13 cellular contexts compared by ENCODE assay signal in genomic region chr3:49416867-49417266, GRCh38. TPM values are rescaled to one million over a fixed set of nuclear protein-coding genes. Genes with fewer than 3 reads are reported as not detected.
DNase-seq lines count a peak whose midpoint lies in the region; ATAC-seq and TF ChIP-seq lines count a peak whose summit lies in the region.
"Had no signal": no experiment of that assay in that cellular context is flagged by ENCODE, and none has a peak within 500 bp of the region (broad histone marks: within the 10 kb centered on the region; RNA-seq: fewer than 3 reads in every experiment).

No MANE protein-coding gene starts in this region.

- no peaks in the 10 kb centered on the region for H3K9me3 ChIP-seq in Caco-2
- H3K9me3 ChIP-seq in Loucy (ENCODE audit: insufficient read depth, low read depth, low read length) = no peaks in the 10 kb centered on the region
- no peaks in the 10 kb centered on the region for H3K9me3 ChIP-seq in neutrophil
- H3K9me3 ChIP-seq in WERI-Rb-1 (ENCODE audit: severe bottlenecking) = no peaks in the 10 kb centered on the region

- no peak for DNase-seq in Caco-2
- DNase-seq in central memory CD8-positive, alpha-beta T cell (ENCODE audit: low spot score in 2 of 2) = no peak
- no peak for DNase-seq in Calu3
- no peak for DNase-seq in WERI-Rb-1
- no peak for DNase-seq in putamen (ENCODE audit: low spot score)
- DNase-seq in hepatic stellate cell (ENCODE audit: low spot score) = no peak
- DNase-seq: cerebellar nuclear complex, DMS153, foreskin keratinocyte, NCI-H1092 treated with DMSO at 0.1 percent for 48 hours, retina had no signal

- H3K79me2 ChIP-seq in Loucy (ENCODE audit: insufficient read depth, low read length) = peaks cover 23% of the 10 kb centered on the region

- POLR2A ChIA-PET in Caco-2 (lab: Charles Lee) = interaction anchor here (0.5 kb wide), 1 partner anchor 15 kb away, joined by 3 read pairs; no protein-coding TSS in a partner anchor

- H2AFZ ChIP-seq in Loucy (ENCODE audit: low read length) = no peak overlapping the region

- H3K36me3 ChIP-seq in Caco-2 (ENCODE audit: control insufficient read depth, insufficient read depth, low read length) (no peaks in the 10 kb centered on the region; the same call in none of the 2 replicates), Loucy (ENCODE audit: insufficient read depth, low read length) (no peaks in the 10 kb centered on the region), neutrophil (peaks cover 7% of the 10 kb centered on the region), WERI-Rb-1 (peaks cover 33% of the 10 kb centered on the region)

- no peaks in the 10 kb centered on the region for H3K9me3 Mint-ChIP-seq in Caco-2 (ENCODE audit: unreplicated experiment)
- no peaks in the 10 kb centered on the region for H3K9me3 Mint-ChIP-seq in central memory CD8-positive, alpha-beta T cell
- no peaks in the 10 kb centered on the region for H3K9me3 Mint-ChIP-seq in Calu3 (ENCODE audit: low read depth, unreplicated experiment)

- H3K27me3 ChIP-seq in Caco-2 (replicated peaks; ENCODE audit: control insufficient read depth, insufficient read depth, low read length) = no peaks in the 10 kb centered on the region
- H3K27me3 ChIP-seq in Loucy (ENCODE audit: insufficient read depth, low read length, poor library complexity, severe bottlenecking) = no peaks in the 10 kb centered on the region
- no peaks in the 10 kb centered on the region for H3K27me3 ChIP-seq in neutrophil
- no peaks in the 10 kb centered on the region for H3K27me3 ChIP-seq in WERI-Rb-1 (ENCODE audit: insufficient read depth, low read depth, severe bottlenecking)
- H3K27me3 ChIP-seq: foreskin keratinocyte had no signal

- peak overlapping the region; percentile 86 for H3K4me2 ChIP-seq in Loucy (ENCODE audit: low read depth, low read length, poor library complexity, severe bottlenecking)

- H3K4me1 ChIP-seq in Caco-2 (peaks cover 23% of the 10 kb centered on the region), Loucy (ENCODE audit: insufficient read depth, low read length, poor library complexity, severe bottlenecking) (peaks cover 38% of the 10 kb centered on the region), neutrophil (ENCODE audit: control insufficient read depth in 1 of 2, insufficient read depth in 1 of 2, low read depth in 1 of 2, low read length in 1 of 2) (peaks cover 58% of the 10 kb centered on the region in 2 experiments)

- TF ChIP-seq CTCF in Caco-2 (IDR thresholded peaks at IDR 0.05; ENCODE audit: insufficient read depth in 1 of 2, low read depth in 1 of 2, low read length in 1 of 2, severe bottlenecking in 1 of 2, unreplicated experiment in 1 of 2) (no peak), Loucy (conservative IDR thresholded peaks at IDR 0.05; ENCODE audit: low read length) (no peak), neutrophil (IDR thresholded peaks at IDR 0.05) (no peak), Calu3 (IDR thresholded peaks at IDR 0.05; ENCODE audit: unreplicated experiment) (no peak), WERI-Rb-1 (IDR thresholded peaks at IDR 0.05; ENCODE audit: low read depth, low read length) (no peak)

- no TSS peak for BruUV-seq in Caco-2 (replicated peaks; lab: Mats Ljungman, UMichigan)
- no TSS peak for BruUV-seq in Calu3 (replicated peaks; lab: Mats Ljungman, UMichigan)

- H3K36me3 Mint-ChIP-seq in Caco-2 (ENCODE audit: insufficient read depth, unreplicated experiment) (peaks cover 29% of the 10 kb centered on the region), Calu3 (ENCODE audit: insufficient read depth, unreplicated experiment) (peaks cover 29% of the 10 kb centered on the region)
- H3K36me3 Mint-ChIP-seq in central memory CD8-positive, alpha-beta T cell (ENCODE audit: insufficient read depth) = peaks cover 33% of the 10 kb centered on the region

- H3K4me3 Mint-ChIP-seq in Caco-2 (ENCODE audit: unreplicated experiment) (no peak overlapping the region), Calu3 (ENCODE audit: low read depth, unreplicated experiment) (no peak overlapping the region)
- peak overlapping the region; percentile 83 for H3K4me3 Mint-ChIP-seq in central memory CD8-positive, alpha-beta T cell

- H3K4me1 Mint-ChIP-seq in Caco-2 (ENCODE audit: low read depth, unreplicated experiment) (peaks cover 13% of the 10 kb centered on the region), Calu3 (ENCODE audit: low read depth, unreplicated experiment) (peaks cover 24% of the 10 kb centered on the region)
- H3K4me1 Mint-ChIP-seq in central memory CD8-positive, alpha-beta T cell = peaks cover 61% of the 10 kb centered on the region

- peak overlapping the region; percentile 66 for H3K9ac ChIP-seq in Loucy (ENCODE audit: low read depth, low read length, poor library complexity, severe bottlenecking)

- H4K20me1 ChIP-seq in Loucy (ENCODE audit: insufficient read depth, low read length, poor library complexity, severe bottlenecking) = no peaks in the 10 kb centered on the region

- H3K27me3 Mint-ChIP-seq in Caco-2 (ENCODE audit: insufficient read depth, unreplicated experiment) (no peaks in the 10 kb centered on the region), Calu3 (ENCODE audit: unreplicated experiment) (no peaks in the 10 kb centered on the region)
- no peaks in the 10 kb centered on the region for H3K27me3 Mint-ChIP-seq in central memory CD8-positive, alpha-beta T cell

- H3K27ac ChIP-seq in neutrophil (peak overlapping the region; percentile 99), WERI-Rb-1 (no peak overlapping the region)
- H3K27ac ChIP-seq: foreskin keratinocyte had no signal

- no peaks in the 10 kb centered on the region for H3K9me2 ChIP-seq in Loucy (replicated peaks; ENCODE audit: low read depth, low read length)

- intact Hi-C loops in Caco-2 (cut with micrococcal nuclease; ENCODE audit: unreplicated experiment) = no loop called here
- intact Hi-C loops in Calu3 (cut with micrococcal nuclease; ENCODE audit: unreplicated experiment) = no loop called here

- no peak for ATAC-seq in central memory CD8-positive, alpha-beta T cell (replicated peaks; ENCODE audit: extremely low read depth, poor library complexity, severe bottlenecking)
- ATAC-seq: foreskin keratinocyte had no signal

- no peak overlapping the region for H3K4me3 ChIP-seq in Caco-2 (ENCODE audit: low read depth, low read length)
- H3K4me3 ChIP-seq in Loucy (ENCODE audit: low read length, poor library complexity, severe bottlenecking) = peak overlapping the region; percentile 67
- H3K4me3 ChIP-seq in neutrophil (ENCODE audit: low read depth in 1 of 2, low read length in 1 of 2) = peak overlapping the region; percentile 27 to 47
- H3K4me3 ChIP-seq in WERI-Rb-1 (ENCODE audit: low read depth, low read length) = no peak overlapping the region

- H3K27ac Mint-ChIP-seq in Caco-2 (ENCODE audit: unreplicated experiment) (peak overlapping the region; percentile 37), Calu3 (ENCODE audit: unreplicated experiment) (no peak overlapping the region)
- H3K27ac Mint-ChIP-seq in central memory CD8-positive, alpha-beta T cell (ENCODE audit: low read depth) = peak overlapping the region; percentile 92

- CTCF ChIA-PET in Caco-2 (lab: Charles Lee) = interaction anchor here (2.3 kb wide), 1 partner anchor 33 kb away, joined by 28 read pairs; no protein-coding TSS in a partner anchor
- CTCF ChIA-PET in Calu3 (lab: Charles Lee) = interaction anchor here (0.7 kb wide), 1 partner anchor 355 kb away, joined by 4 read pairs; no protein-coding TSS in a partner anchor

- H3F3A ChIP-seq in Loucy (ENCODE audit: low read depth) = peaks cover 10% of the 10 kb centered on the region

RNA-seq across cellular contexts. Expression of gene TCTA, which starts 4.6 kb away (rescaled TPM):
- 14.2 and 15.5 TPM in 2 replicates for total RNA-seq in Caco-2 (2022)
- total RNA-seq in Calu3 (2022) = 33.6 and 35.6 TPM in 2 replicates

RNA-seq across cellular contexts. Expression of gene RHOA, which starts 5.1 kb away (rescaled TPM):
- total RNA-seq in Caco-2 (2022) (338 and 348 TPM in 2 replicates), Calu3 (2022) (313 and 352 TPM in 2 replicates)

RNA-seq across cellular contexts. Expression of gene AMT, which starts 5.4 kb away (rescaled TPM):
- 1.6 and 2.5 TPM in 2 replicates for total RNA-seq in Caco-2 (2022)
- 8.5 and 9.7 TPM in 2 replicates for total RNA-seq in Calu3 (2022)

RNA-seq across cellular contexts. Expression of gene NICN1, which starts 12.3 kb away (rescaled TPM):
- total RNA-seq in Caco-2 (2022) (6.1 and 7.8 TPM in 2 replicates), Calu3 (2022) (14.2 and 15.8 TPM in 2 replicates)

RNA-seq across cellular contexts. Expression of gene DAG1, which starts 53.2 kb away (rescaled TPM):
- total RNA-seq in Caco-2 (2022) (154 and 177 TPM in 2 replicates), Calu3 (2022) (164 and 226 TPM in 2 replicates)

Comparison
In these comparisons a context has a peak if more than half of its experiments do, and no peak if none do; other contexts are left out.
1. H3K4me3 ChIP-seq: peak in Loucy (single experiment) and neutrophil (2 of 2); none in Caco-2 (single experiment) and WERI-Rb-1 (single experiment).